In genomic region chr10:110208614-110209398, GRCh38 we compare ENCODE assay signal across 8 cellular contexts. TPM values are rescaled to one million over a fixed set of nuclear protein-coding genes. Genes with fewer than 3 reads are reported as not detected.
A peak's percentile ranks its signal among the peaks of the same experiment; 100 is the strongest.
DNase-seq lines count a peak whose midpoint lies in the region; ATAC-seq, FAIRE-seq and TF ChIP-seq lines count a peak whose summit lies in the region.

No MANE protein-coding gene starts in this region.

- peak overlapping the region; percentile 90 for H3K4me3 Mint-ChIP-seq in activated CD4-positive, alpha-beta T cell treated with anti-CD3 and anti-CD28 coated beads, Interleukin-2, amount 10 ng/mL, durations not matched to agents 7 days and 5 days

- H3K9me3 ChIP-seq in mucosa of rectum (ENCODE audit: control insufficient read depth in 2 of 2, low read length in 2 of 2): no peaks in the 10 kb centered on the region
- H3K9me3 ChIP-seq in transverse colon: no peaks in the 10 kb centered on the region

- TF ChIP-seq EP300 in transverse colon (IDR thresholded peaks at IDR 0.05; ENCODE audit: low read depth): no peak

- CTCF ChIA-PET in activated CD4-positive, alpha-beta T cell treated with anti-CD3 and anti-CD28 coated beads, Interleukin-2, amount 10 ng/mL, durations not matched to agents 7 days and 5 days (lab: Charles Lee): interaction anchor here (0.8 to 9.1 kb wide), 10 partner anchors 12 to 96 kb away, joined by 3 to 109 read pairs (median 4); partner anchors contain the start of gene SMNDC1

- peak overlapping the region; percentile 97 for H3K27ac Mint-ChIP-seq in activated CD4-positive, alpha-beta T cell treated with anti-CD3 and anti-CD28 coated beads, Interleukin-2, amount 10 ng/mL, durations not matched to agents 7 days and 5 days

- H3K36me3 Mint-ChIP-seq in activated CD4-positive, alpha-beta T cell treated with anti-CD3 and anti-CD28 coated beads, Interleukin-2, amount 10 ng/mL, durations not matched to agents 7 days and 5 days (ENCODE audit: low read depth): peaks cover 8% of the 10 kb centered on the region

- in situ Hi-C loops in transverse colon (cut with MboI; ENCODE audit: low pct_ligation_motif_present in 1 of 4, low pct_unique_long_range_greater_than_20kb in 1 of 4, low sequenced_read_pairs in 3 of 4): no loop called here

- DNase-seq in D721Med (ENCODE audit: insufficient read length, low spot score) (no peak), HuH-7 (ENCODE audit: low spot score) (peak; percentile 60), epidermal melanocyte (ENCODE audit: insufficient read length, low spot score) (peak; percentile 34), transverse colon (peak; percentile 49), NCI-H345 (lab: John Stamatoyannopoulos, UW) (no peak)
- DNase-seq in activated CD4-positive, alpha-beta T cell treated with anti-CD3 and anti-CD28 coated beads, Interleukin-2, amount 10 ng/mL, durations not matched to agents 7 days and 5 days: no peak

- no peak for FAIRE-seq in D721Med (lab: Jason Lieb, UNC)

- POLR2A ChIA-PET in activated CD4-positive, alpha-beta T cell treated with anti-CD3 and anti-CD28 coated beads, Interleukin-2, amount 10 ng/mL, durations not matched to agents 7 days and 5 days (lab: Charles Lee): no interaction called here

- TF ChIP-seq CTCF in D721Med (IDR thresholded peaks at IDR 0.05; ENCODE audit: insufficient read depth, missing control alignments) (peak; percentile 32), transverse colon (IDR thresholded peaks at IDR 0.05) (peak in 2 of 5 experiments; percentile 8 to 16)

- H3K27ac ChIP-seq in mucosa of rectum (ENCODE audit: low read depth in 2 of 2, low read length in 2 of 2): peak overlapping the region; percentile 86 to 87
- H3K27ac ChIP-seq in transverse colon: peak overlapping the region; percentile 90 to 95 (median 92)

- H3K9ac ChIP-seq in mucosa of rectum (ENCODE audit: low read depth in 1 of 2, low read length in 2 of 2): peak overlapping the region; percentile 80 to 88

- ATAC-seq in esophagus mucosa: no peak

- no peaks in the 10 kb centered on the region for H3K9me3 Mint-ChIP-seq in activated CD4-positive, alpha-beta T cell treated with anti-CD3 and anti-CD28 coated beads, Interleukin-2, amount 10 ng/mL, durations not matched to agents 7 days and 5 days

- no peaks in the 10 kb centered on the region for H3K36me3 ChIP-seq in mucosa of rectum (ENCODE audit: control insufficient read depth in 2 of 2, insufficient read depth in 2 of 2, low read length in 2 of 2)
- no peaks in the 10 kb centered on the region for H3K36me3 ChIP-seq in transverse colon

- H3K4me1 ChIP-seq in mucosa of rectum (ENCODE audit: control insufficient read depth in 2 of 2, insufficient read depth in 2 of 2, low read length in 2 of 2) (peaks cover 23 to 29% of the 10 kb centered on the region in 2 donors), transverse colon (peaks cover 18 to 40% (median 38%) of the 10 kb centered on the region in 4 donors)

- no peak for TF ChIP-seq POLR2A in transverse colon (IDR thresholded peaks at IDR 0.05)

- H3K27me3 ChIP-seq in mucosa of rectum (ENCODE audit: control insufficient read depth in 2 of 2, insufficient read depth in 2 of 2, low read length in 2 of 2): no peaks in the 10 kb centered on the region
- no peaks in the 10 kb centered on the region for H3K27me3 ChIP-seq in transverse colon

- H3K4me1 Mint-ChIP-seq in activated CD4-positive, alpha-beta T cell treated with anti-CD3 and anti-CD28 coated beads, Interleukin-2, amount 10 ng/mL, durations not matched to agents 7 days and 5 days: peaks cover 51% of the 10 kb centered on the region

- 0% methylated on average over 23 to 40 of the region's 44 CpGs for WGBS in transverse colon (ENCODE audit: low coverage in 1 of 2), 2 donors

- H3K4me3 ChIP-seq in mucosa of rectum (ENCODE audit: low read length in 2 of 2) (peak overlapping the region; percentile 83 to 87), transverse colon (peak overlapping the region; percentile 54 to 84 (median 74))

- H3K27me3 Mint-ChIP-seq in activated CD4-positive, alpha-beta T cell treated with anti-CD3 and anti-CD28 coated beads, Interleukin-2, amount 10 ng/mL, durations not matched to agents 7 days and 5 days: peaks cover 23% of the 10 kb centered on the region

- intact Hi-C loops in transverse colon (cut with DNase I; ENCODE audit: low total_unique reads): loop anchor here (2.0 to 5.0 kb wide), 2 partner anchors 16 to 68 kb away; no protein-coding TSS in a partner anchor

RNA-seq across cellular contexts. Expression of gene MXI1, which starts 1.4 kb away (rescaled TPM):
- 10 to 100 TPM; 16.2 to 19.8 TPM for total RNA-seq in activated CD4-positive, alpha-beta T cell treated with anti-CD3 and anti-CD28 coated beads, Interleukin-2, amount 10 ng/mL, durations not matched to agents 7 days and 5 days
- total RNA-seq in transverse colon: 10 to 100 TPM; 44.8 to 96.5 (median 65.3) TPM
- total RNA-seq in esophagus mucosa: 35.8 TPM

Comparison
In these comparisons a context has a peak if more than half of its experiments do, and no peak if none do; other contexts are left out.
1. DNase-seq: peak in HuH-7 (single experiment), epidermal melanocyte (single experiment) and transverse colon (single experiment); none in D721Med (single experiment), activated CD4-positive, alpha-beta T cell treated with anti-CD3 and anti-CD28 coated beads, Interleukin-2, amount 10 ng/mL, durations not matched to agents 7 days and 5 days (single experiment) and NCI-H345 (single experiment).